In genomic region chr5:78221964-78222451, GRCh38 we compare ENCODE assay signal across 1 cellular context.
A peak's percentile ranks its signal among the peaks of the same experiment; 100 is the strongest.
TF ChIP-seq lines count a peak whose summit lies in the region.

No MANE protein-coding gene starts in this region.

TF ChIP-seq in GM12878, 131 proteins besides CTCF, POLR2A, EP300 and RAD21 (continued from another document and continues in another):
- TF ChIP-seq, protein P1, sequence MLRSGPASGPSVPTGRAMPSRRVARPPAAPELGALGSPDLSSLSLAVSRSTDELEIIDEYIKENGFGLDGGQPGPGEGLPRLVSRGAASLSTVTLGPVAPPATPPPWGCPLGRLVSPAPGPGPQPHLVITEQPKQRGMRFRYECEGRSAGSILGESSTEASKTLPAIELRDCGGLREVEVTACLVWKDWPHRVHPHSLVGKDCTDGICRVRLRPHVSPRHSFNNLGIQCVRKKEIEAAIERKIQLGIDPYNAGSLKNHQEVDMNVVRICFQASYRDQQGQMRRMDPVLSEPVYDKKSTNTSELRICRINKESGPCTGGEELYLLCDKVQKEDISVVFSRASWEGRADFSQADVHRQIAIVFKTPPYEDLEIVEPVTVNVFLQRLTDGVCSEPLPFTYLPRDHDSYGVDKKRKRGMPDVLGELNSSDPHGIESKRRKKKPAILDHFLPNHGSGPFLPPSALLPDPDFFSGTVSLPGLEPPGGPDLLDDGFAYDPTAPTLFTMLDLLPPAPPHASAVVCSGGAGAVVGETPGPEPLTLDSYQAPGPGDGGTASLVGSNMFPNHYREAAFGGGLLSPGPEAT (IDR thresholded peaks at IDR 0.05; ENCODE audit: low read depth): peak; percentile 40; the same call in 1 of the 2 replicates
- TF ChIP-seq ASH2L (IDR thresholded peaks at IDR 0.05; ENCODE audit: borderline replicate concordance, low read depth): no peak
- 0 out of 3 replicates have a peak, but pooled peaks have one; percentile 35 for TF ChIP-seq POU2F2 (IDR thresholded peaks at IDR 0.05; ENCODE audit: borderline replicate concordance, low read depth, low read length)
- TF ChIP-seq, protein P2, sequence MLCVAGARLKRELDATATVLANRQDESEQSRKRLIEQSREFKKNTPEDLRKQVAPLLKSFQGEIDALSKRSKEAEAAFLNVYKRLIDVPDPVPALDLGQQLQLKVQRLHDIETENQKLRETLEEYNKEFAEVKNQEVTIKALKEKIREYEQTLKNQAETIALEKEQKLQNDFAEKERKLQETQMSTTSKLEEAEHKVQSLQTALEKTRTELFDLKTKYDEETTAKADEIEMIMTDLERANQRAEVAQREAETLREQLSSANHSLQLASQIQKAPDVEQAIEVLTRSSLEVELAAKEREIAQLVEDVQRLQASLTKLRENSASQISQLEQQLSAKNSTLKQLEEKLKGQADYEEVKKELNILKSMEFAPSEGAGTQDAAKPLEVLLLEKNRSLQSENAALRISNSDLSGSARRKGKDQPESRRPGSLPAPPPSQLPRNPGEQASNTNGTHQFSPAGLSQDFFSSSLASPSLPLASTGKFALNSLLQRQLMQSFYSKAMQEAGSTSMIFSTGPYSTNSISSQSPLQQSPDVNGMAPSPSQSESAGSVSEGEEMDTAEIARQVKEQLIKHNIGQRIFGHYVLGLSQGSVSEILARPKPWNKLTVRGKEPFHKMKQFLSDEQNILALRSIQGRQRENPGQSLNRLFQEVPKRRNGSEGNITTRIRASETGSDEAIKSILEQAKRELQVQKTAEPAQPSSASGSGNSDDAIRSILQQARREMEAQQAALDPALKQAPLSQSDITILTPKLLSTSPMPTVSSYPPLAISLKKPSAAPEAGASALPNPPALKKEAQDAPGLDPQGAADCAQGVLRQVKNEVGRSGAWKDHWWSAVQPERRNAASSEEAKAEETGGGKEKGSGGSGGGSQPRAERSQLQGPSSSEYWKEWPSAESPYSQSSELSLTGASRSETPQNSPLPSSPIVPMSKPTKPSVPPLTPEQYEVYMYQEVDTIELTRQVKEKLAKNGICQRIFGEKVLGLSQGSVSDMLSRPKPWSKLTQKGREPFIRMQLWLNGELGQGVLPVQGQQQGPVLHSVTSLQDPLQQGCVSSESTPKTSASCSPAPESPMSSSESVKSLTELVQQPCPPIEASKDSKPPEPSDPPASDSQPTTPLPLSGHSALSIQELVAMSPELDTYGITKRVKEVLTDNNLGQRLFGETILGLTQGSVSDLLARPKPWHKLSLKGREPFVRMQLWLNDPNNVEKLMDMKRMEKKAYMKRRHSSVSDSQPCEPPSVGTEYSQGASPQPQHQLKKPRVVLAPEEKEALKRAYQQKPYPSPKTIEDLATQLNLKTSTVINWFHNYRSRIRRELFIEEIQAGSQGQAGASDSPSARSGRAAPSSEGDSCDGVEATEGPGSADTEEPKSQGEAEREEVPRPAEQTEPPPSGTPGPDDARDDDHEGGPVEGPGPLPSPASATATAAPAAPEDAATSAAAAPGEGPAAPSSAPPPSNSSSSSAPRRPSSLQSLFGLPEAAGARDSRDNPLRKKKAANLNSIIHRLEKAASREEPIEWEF (IDR thresholded peaks at IDR 0.05; ENCODE audit: insufficient replicate concordance, low read depth, low read length): peak; percentile 65
- no peak for TF ChIP-seq STAT3 (IDR thresholded peaks at IDR 0.05; ENCODE audit: low read depth, low read length)
- no peak for TF ChIP-seq ZNF592 (IDR thresholded peaks at IDR 0.05)
- no peak for TF ChIP-seq ZBTB40 (IDR thresholded peaks at IDR 0.05; ENCODE audit: borderline replicate concordance)
- no peak for TF ChIP-seq RFX5 (IDR thresholded peaks at IDR 0.05; ENCODE audit: low read depth, low read length)
- no peak for TF ChIP-seq YBX1 (IDR thresholded peaks at IDR 0.05)
- no peak for TF ChIP-seq BRCA1 (IDR thresholded peaks at IDR 0.05; ENCODE audit: low read depth, low read length)
- TF ChIP-seq ZSCAN29 (IDR thresholded peaks at IDR 0.05): no peak; the same call in 1 of the 2 replicates
- TF ChIP-seq PML (IDR thresholded peaks at IDR 0.05; ENCODE audit: low read length): peak; percentile 63; the same call in 1 of the 2 replicates
- TF ChIP-seq SMARCA5 (IDR thresholded peaks at IDR 0.05): no peak
- no peak for TF ChIP-seq SUPT20H (IDR thresholded peaks at IDR 0.05; ENCODE audit: borderline replicate concordance, control insufficient read depth, low read depth, low read length)
- TF ChIP-seq, protein P3, sequence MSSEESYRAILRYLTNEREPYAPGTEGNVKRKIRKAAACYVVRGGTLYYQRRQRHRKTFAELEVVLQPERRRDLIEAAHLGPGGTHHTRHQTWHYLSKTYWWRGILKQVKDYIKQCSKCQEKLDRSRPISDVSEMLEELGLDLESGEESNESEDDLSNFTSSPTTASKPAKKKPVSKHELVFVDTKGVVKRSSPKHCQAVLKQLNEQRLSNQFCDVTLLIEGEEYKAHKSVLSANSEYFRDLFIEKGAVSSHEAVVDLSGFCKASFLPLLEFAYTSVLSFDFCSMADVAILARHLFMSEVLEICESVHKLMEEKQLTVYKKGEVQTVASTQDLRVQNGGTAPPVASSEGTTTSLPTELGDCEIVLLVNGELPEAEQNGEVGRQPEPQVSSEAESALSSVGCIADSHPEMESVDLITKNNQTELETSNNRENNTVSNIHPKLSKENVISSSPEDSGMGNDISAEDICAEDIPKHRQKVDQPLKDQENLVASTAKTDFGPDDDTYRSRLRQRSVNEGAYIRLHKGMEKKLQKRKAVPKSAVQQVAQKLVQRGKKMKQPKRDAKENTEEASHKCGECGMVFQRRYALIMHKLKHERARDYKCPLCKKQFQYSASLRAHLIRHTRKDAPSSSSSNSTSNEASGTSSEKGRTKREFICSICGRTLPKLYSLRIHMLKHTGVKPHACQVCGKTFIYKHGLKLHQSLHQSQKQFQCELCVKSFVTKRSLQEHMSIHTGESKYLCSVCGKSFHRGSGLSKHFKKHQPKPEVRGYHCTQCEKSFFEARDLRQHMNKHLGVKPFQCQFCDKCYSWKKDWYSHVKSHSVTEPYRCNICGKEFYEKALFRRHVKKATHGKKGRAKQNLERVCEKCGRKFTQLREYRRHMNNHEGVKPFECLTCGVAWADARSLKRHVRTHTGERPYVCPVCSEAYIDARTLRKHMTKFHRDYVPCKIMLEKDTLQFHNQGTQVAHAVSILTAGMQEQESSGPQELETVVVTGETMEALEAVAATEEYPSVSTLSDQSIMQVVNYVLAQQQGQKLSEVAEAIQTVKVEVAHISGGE (CRISPR knock-in tag; IDR thresholded peaks at IDR 0.05): no peak
- TF ChIP-seq, protein P4, sequence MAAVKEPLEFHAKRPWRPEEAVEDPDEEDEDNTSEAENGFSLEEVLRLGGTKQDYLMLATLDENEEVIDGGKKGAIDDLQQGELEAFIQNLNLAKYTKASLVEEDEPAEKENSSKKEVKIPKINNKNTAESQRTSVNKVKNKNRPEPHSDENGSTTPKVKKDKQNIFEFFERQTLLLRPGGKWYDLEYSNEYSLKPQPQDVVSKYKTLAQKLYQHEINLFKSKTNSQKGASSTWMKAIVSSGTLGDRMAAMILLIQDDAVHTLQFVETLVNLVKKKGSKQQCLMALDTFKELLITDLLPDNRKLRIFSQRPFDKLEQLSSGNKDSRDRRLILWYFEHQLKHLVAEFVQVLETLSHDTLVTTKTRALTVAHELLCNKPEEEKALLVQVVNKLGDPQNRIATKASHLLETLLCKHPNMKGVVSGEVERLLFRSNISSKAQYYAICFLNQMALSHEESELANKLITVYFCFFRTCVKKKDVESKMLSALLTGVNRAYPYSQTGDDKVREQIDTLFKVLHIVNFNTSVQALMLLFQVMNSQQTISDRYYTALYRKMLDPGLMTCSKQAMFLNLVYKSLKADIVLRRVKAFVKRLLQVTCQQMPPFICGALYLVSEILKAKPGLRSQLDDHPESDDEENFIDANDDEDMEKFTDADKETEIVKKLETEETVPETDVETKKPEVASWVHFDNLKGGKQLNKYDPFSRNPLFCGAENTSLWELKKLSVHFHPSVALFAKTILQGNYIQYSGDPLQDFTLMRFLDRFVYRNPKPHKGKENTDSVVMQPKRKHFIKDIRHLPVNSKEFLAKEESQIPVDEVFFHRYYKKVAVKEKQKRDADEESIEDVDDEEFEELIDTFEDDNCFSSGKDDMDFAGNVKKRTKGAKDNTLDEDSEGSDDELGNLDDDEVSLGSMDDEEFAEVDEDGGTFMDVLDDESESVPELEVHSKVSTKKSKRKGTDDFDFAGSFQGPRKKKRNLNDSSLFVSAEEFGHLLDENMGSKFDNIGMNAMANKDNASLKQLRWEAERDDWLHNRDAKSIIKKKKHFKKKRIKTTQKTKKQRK (IDR thresholded peaks at IDR 0.05; ENCODE audit: low read depth, low read length): no peak
- no peak for TF ChIP-seq RBBP5 (conservative IDR thresholded peaks at IDR 0.05)
- TF ChIP-seq MLLT1 (IDR thresholded peaks at IDR 0.05): peak; percentile 67; the same call in 1 of the 2 replicates
- no peak for TF ChIP-seq ZZZ3 (IDR thresholded peaks at IDR 0.05; ENCODE audit: control insufficient read depth, insufficient read length, low read depth)
- TF ChIP-seq, protein P5, sequence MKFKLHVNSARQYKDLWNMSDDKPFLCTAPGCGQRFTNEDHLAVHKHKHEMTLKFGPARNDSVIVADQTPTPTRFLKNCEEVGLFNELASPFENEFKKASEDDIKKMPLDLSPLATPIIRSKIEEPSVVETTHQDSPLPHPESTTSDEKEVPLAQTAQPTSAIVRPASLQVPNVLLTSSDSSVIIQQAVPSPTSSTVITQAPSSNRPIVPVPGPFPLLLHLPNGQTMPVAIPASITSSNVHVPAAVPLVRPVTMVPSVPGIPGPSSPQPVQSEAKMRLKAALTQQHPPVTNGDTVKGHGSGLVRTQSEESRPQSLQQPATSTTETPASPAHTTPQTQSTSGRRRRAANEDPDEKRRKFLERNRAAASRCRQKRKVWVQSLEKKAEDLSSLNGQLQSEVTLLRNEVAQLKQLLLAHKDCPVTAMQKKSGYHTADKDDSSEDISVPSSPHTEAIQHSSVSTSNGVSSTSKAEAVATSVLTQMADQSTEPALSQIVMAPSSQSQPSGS (IDR thresholded peaks at IDR 0.05; ENCODE audit: low read length): peak; percentile 94
- no peak for TF ChIP-seq CEBPB (IDR thresholded peaks at IDR 0.05; ENCODE audit: borderline replicate concordance in 1 of 2, low read depth in 2 of 2, low read length in 2 of 2)
- no peak for TF ChIP-seq E2F4 (IDR thresholded peaks at IDR 0.05; ENCODE audit: low read depth, low read length)
